17 cellular contexts compared by ENCODE assay signal in the genomic region with DNA sequence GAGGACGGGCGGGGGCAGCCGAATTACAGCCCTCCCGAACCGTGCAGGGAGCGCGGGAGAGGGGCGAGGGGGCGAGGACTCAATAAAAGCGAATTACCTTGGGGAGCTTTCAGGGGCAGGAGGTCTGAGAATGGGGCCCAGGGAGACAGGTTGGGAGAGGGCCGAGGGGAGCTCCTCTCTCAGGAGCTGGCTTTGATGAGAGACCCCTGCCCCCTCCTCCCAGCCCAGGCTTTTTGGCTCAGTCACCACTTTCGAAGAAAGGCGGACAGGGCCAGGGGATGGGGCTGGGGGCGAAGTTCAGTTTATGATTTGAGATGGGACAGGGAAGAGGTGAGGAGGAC. TPM values are rescaled to one million over a fixed set of nuclear protein-coding genes. Genes with fewer than 3 reads are reported as not detected.
DNase-seq lines count a peak whose midpoint lies in the region; ATAC-seq and TF ChIP-seq lines count a peak whose summit lies in the region.
"Had no signal": no experiment of that assay in that cellular context is flagged by ENCODE, and none has a peak within 500 bp of the region (broad histone marks: within the 10 kb centered on the region; RNA-seq: fewer than 3 reads in every experiment).

No MANE protein-coding gene starts in this region.

- ATAC-seq in Right ventricle myocardium inferior (no peak), left cardiac atrium (no peak), upper lobe of right lung (no peak), GM21390 (IDR thresholded peaks at IDR 0.05; ENCODE audit: unreplicated experiment) (no peak)
- ATAC-seq: activated T-cell treated with anti-CD3 and anti-CD28 coated beads, Interleukin-2, amount 50 U/mL, for 4 hours; GM12878 had no signal

- peak overlapping the region; percentile 4 for H3K27ac ChIP-seq in muscle layer of colon (ENCODE audit: low read depth, low read length)
- H3K27ac ChIP-seq in upper lobe of right lung: no peak overlapping the region

- H3K36me3 Mint-ChIP-seq in brain: no peaks in the 10 kb centered on the region

- intact Hi-C loops in Right ventricle myocardium inferior (cut with DNase I) (loop anchor here (10.0 kb wide), 1 partner anchor 364 kb away; a partner anchor contains a TSS), left cardiac atrium (cut with DNase I) (no loop called here), upper lobe of right lung (cut with DNase I) (no loop called here)

- no peak overlapping the region for H3K9ac ChIP-seq in muscle layer of colon (ENCODE audit: low read length)

- no peaks in the 10 kb centered on the region for H3K36me3 ChIP-seq in muscle layer of colon (ENCODE audit: insufficient read depth, low read length)
- no peaks in the 10 kb centered on the region for H3K36me3 ChIP-seq in upper lobe of right lung
- H3K36me3 ChIP-seq: transverse colon had no signal

- H3K4me3 Mint-ChIP-seq in brain: peak overlapping the region in 3 of 5 experiments; percentile 66 to 95 (median 84)

- H3K9me3 ChIP-seq in muscle layer of colon (ENCODE audit: low read length) (no peaks in the 10 kb centered on the region), upper lobe of right lung (no peaks in the 10 kb centered on the region)
- H3K9me3 ChIP-seq: transverse colon had no signal

- peak overlapping the region in 3 of 5 experiments; percentile 47 to 94 (median 84) for H3K27ac Mint-ChIP-seq in brain

- H3K27me3 ChIP-seq in muscle layer of colon (ENCODE audit: control insufficient read depth in 1 of 2, insufficient read depth in 2 of 2, low read length in 2 of 2): peaks cover 54 to 95% of the 10 kb centered on the region in 2 donors
- peaks cover 97% of the 10 kb centered on the region for H3K27me3 ChIP-seq in upper lobe of right lung

- DNase-seq in Right ventricle myocardium inferior (ENCODE audit: missing footprints) (peak; percentile 51), left cardiac atrium (no peak), upper lobe of right lung (no peak), putamen (ENCODE audit: low spot score) (no peak), NCI-H82 (lab: John Stamatoyannopoulos, UW) (no peak)
- DNase-seq: activated T-cell treated with anti-CD3 and anti-CD28 coated beads, Interleukin-2, amount 50 U/mL, for 4 hours; DMS79 treated with DMSO at 0.1 percent for 48 hours; IMR-90; midbrain; NCI-H1436; NCI-H510A; SHP77; transverse colon had no signal

- H3K4me1 ChIP-seq in muscle layer of colon (ENCODE audit: insufficient read depth, low read length) (peaks cover 15% of the 10 kb centered on the region), upper lobe of right lung (peaks cover 10% of the 10 kb centered on the region)

- peaks cover 18% of the 10 kb centered on the region for H3K4me1 Mint-ChIP-seq in brain

- H3K4me3 ChIP-seq in muscle layer of colon (ENCODE audit: low read depth in 1 of 2, low read length in 2 of 2): peak overlapping the region; percentile 45 to 56
- peak overlapping the region; percentile 42 for H3K4me3 ChIP-seq in upper lobe of right lung
- H3K4me3 ChIP-seq: GM12878 had no signal

- H3K9me3 Mint-ChIP-seq in brain: peaks cover 0 to 6% (median 0%) of the 10 kb centered on the region in 5 experiments
- H3K9me3 Mint-ChIP-seq: activated T-cell treated with anti-CD3 and anti-CD28 coated beads, Interleukin-2, amount 50 U/mL, for 4 hours had no signal

- H3K27me3 Mint-ChIP-seq in brain: peaks cover 100% of the 10 kb centered on the region

- TF ChIP-seq CTCF in brain (conservative IDR thresholded peaks at IDR 0.05): no peak
- no peak for TF ChIP-seq CTCF in upper lobe of right lung (IDR thresholded peaks at IDR 0.05)

RNA-seq across cellular contexts. Expression of a gene that starts 0.8 kb away (rescaled TPM):
- total RNA-seq in Right ventricle myocardium inferior: not detected
- not detected for total RNA-seq in left cardiac atrium
- polyA plus RNA-seq in brain (ENCODE audit: insufficient read depth, low read depth, low replicate concordance): not detected
- 0.61 TPM for total RNA-seq in upper lobe of right lung
- total RNA-seq: activated T-cell treated with anti-CD3 and anti-CD28 coated beads, Interleukin-2, amount 50 U/mL, for 4 hours; GM12878; IMR-90; transverse colon had no signal
- polyA plus RNA-seq: GM12878 had no signal

RNA-seq across cellular contexts. Expression of a gene that starts 8.0 kb away (rescaled TPM):
- total RNA-seq in Right ventricle myocardium inferior (not detected), left cardiac atrium (not detected), upper lobe of right lung (0.55 TPM)
- not detected for polyA plus RNA-seq in brain (ENCODE audit: insufficient read depth, low read depth, low replicate concordance)
- total RNA-seq: activated T-cell treated with anti-CD3 and anti-CD28 coated beads, Interleukin-2, amount 50 U/mL, for 4 hours; GM12878; transverse colon had no signal
- polyA plus RNA-seq: GM12878 had no signal

RNA-seq across cellular contexts. Expression of a gene that starts 15.8 kb away (rescaled TPM):
- total RNA-seq in Right ventricle myocardium inferior (not detected), left cardiac atrium (not detected), upper lobe of right lung (not detected)
- polyA plus RNA-seq in brain (ENCODE audit: insufficient read depth, low read depth, low replicate concordance): not detected
- total RNA-seq: activated T-cell treated with anti-CD3 and anti-CD28 coated beads, Interleukin-2, amount 50 U/mL, for 4 hours; IMR-90; transverse colon had no signal
- polyA plus RNA-seq: GM12878 had no signal

RNA-seq across cellular contexts. Expression of a gene that starts 26.0 kb away (rescaled TPM):
- total RNA-seq in Right ventricle myocardium inferior (not detected), left cardiac atrium (not detected), upper lobe of right lung (not detected)
- not detected for polyA plus RNA-seq in brain (ENCODE audit: insufficient read depth, low read depth, low replicate concordance)
- total RNA-seq: activated T-cell treated with anti-CD3 and anti-CD28 coated beads, Interleukin-2, amount 50 U/mL, for 4 hours; GM12878; IMR-90; transverse colon had no signal
- polyA plus RNA-seq: GM12878, IMR-90 had no signal

RNA-seq across cellular contexts. Expression of a gene that starts 27.5 kb away (rescaled TPM):
- total RNA-seq in Right ventricle myocardium inferior (0.41 TPM), left cardiac atrium (under 1 TPM in 1 of 2 donors, not detected in 1; 0.50 TPM), upper lobe of right lung (1.4 TPM)
- polyA plus RNA-seq in brain (ENCODE audit: insufficient read depth, low read depth, low replicate concordance): not detected
- total RNA-seq: activated T-cell treated with anti-CD3 and anti-CD28 coated beads, Interleukin-2, amount 50 U/mL, for 4 hours; IMR-90 had no signal
